Comparison of ENCODE assay signal across 1 cellular context in genomic region chr7:77910124-77910523, GRCh38.
TF ChIP-seq lines count a peak whose summit lies in the region.

No MANE protein-coding gene starts in this region.

TF ChIP-seq in K562, 482 proteins besides CTCF, POLR2A, EP300 and RAD21 (continued from another document):
- TF ChIP-seq ZNF318 (IDR thresholded peaks at IDR 0.05; ENCODE audit: borderline replicate concordance in 1 of 2, low read depth in 1 of 2) (no peak), CBX2 (IDR thresholded peaks at IDR 0.05; ENCODE audit: insufficient read depth, low read length, poor library complexity, severe bottlenecking) (no peak)
TF ChIP-seq in K562: peak in this region for 0.
